ENCODE assay signal across 9 cellular contexts in the genomic region with DNA sequence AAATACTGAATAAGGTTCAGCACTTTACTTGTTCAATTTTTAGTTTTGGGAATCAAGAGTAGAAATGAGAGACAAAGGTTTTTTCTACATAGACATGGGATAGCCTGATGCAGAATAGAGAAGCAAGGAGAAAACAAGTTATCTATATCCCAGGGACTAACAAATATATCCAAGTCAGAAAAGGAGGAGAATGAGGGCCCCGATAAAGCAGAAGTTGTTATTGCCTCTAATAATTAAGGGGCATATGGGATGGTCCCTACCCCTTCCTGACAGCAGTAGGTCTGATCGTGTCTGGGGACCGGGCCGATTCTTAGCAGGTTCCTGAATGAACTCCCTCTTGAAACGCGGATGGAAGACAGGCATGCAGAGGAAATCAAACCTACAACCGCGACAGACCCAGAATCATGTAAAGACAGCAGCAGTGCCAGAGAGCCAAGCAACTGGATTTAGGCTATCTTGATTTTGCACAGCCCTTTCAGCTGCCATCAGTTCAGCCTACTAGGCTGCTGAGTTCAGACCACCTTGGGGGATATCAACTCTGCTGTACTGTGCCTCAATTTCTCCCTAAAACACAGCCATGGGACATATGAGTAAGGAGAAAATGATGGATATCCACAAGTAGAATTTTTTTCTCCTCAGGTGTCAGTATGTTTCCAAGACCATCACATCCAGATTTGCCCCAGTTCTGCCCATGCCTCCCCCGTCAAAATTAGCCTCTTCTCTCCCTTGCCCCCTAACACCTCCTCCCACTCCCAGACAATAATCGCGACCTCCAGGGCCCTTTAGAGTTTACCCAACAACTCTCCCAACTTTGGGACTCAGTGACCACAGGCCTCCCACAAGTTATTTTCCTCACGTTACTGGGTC. TPM values are rescaled to one million over a fixed set of nuclear protein-coding genes. Genes with fewer than 3 reads are reported as not detected.
DNase-seq lines count a peak whose midpoint lies in the region; FAIRE-seq and TF ChIP-seq lines count a peak whose summit lies in the region.
"Had no signal": no experiment of that assay in that cellular context is flagged by ENCODE, and none has a peak within 500 bp of the region (broad histone marks: within the 10 kb centered on the region; RNA-seq: fewer than 3 reads in every experiment).

No MANE protein-coding gene starts in this region.

- no peak for TF ChIP-seq CTCF in GM06990 (IDR thresholded peaks at IDR 0.05; ENCODE audit: insufficient read depth, low read length, poor library complexity, severe bottlenecking)
- TF ChIP-seq CTCF in OCI-LY7 (conservative IDR thresholded peaks at IDR 0.05; ENCODE audit: low read length), result no peak
- TF ChIP-seq CTCF in esophagus muscularis mucosa (IDR thresholded peaks at IDR 0.05), result no peak
- TF ChIP-seq CTCF in prostate gland (IDR thresholded peaks at IDR 0.05), result no peak

- peak overlapping the region; percentile 76 for H3K4me2 ChIP-seq in OCI-LY7 (ENCODE audit: low read length)

- H3K4me3 Mint-ChIP-seq in activated T-helper 1 cell treated with anti-CD3 and anti-CD28 coated beads, Interleukin-12 subunit alpha, Interleukin-12 subunit beta, Interleukin-2, Interleukin-4 antibody, amounts not matched to agents 30 ng/mL and 10 ng/mL and 1 ng/mL, durations not matched to agents 14 hours and 24 hours and 36 hours, result no peak overlapping the region
- H3K4me3 Mint-ChIP-seq: T-helper 1 cell treated with Interleukin-12 subunit alpha and Interleukin-12 subunit beta and Interleukin-4 antibody, amounts not matched to agents 30 μg/mL and 1 μg/mL, for 36 hours had no signal

- H3K9me2 ChIP-seq in OCI-LY7 (ENCODE audit: insufficient read depth, low read length), result no peaks in the 10 kb centered on the region

- no peak for TF ChIP-seq EP300 in esophagus muscularis mucosa (IDR thresholded peaks at IDR 0.05)

- H3K4me1 ChIP-seq in OCI-LY7 (ENCODE audit: insufficient read depth, low read length, poor library complexity, severe bottlenecking), result peaks cover 32% of the 10 kb centered on the region
- H3K4me1 ChIP-seq in esophagus muscularis mucosa, result peaks cover 13 to 33% (median 31%) of the 10 kb centered on the region in 4 donors
- H3K4me1 ChIP-seq in prostate gland (replicated peaks), result peaks cover 12% of the 10 kb centered on the region

- no peaks in the 10 kb centered on the region for H3K9me3 ChIP-seq in OCI-LY7 (ENCODE audit: low read length)
- H3K9me3 ChIP-seq in esophagus muscularis mucosa, result no peaks in the 10 kb centered on the region
- no peaks in the 10 kb centered on the region for H3K9me3 ChIP-seq in prostate gland

- no peaks in the 10 kb centered on the region for H3K9me3 Mint-ChIP-seq in activated T-helper 1 cell treated with anti-CD3 and anti-CD28 coated beads, Interleukin-12 subunit alpha, Interleukin-12 subunit beta, Interleukin-2, Interleukin-4 antibody, amounts not matched to agents 30 ng/mL and 10 ng/mL and 1 ng/mL, durations not matched to agents 14 hours and 24 hours and 36 hours
- H3K9me3 Mint-ChIP-seq: T-helper 1 cell treated with Interleukin-12 subunit alpha and Interleukin-12 subunit beta and Interleukin-4 antibody, amounts not matched to agents 30 μg/mL and 1 μg/mL, for 36 hours had no signal

- no peaks in the 10 kb centered on the region for H3K27me3 Mint-ChIP-seq in activated T-helper 1 cell treated with anti-CD3 and anti-CD28 coated beads, Interleukin-12 subunit alpha, Interleukin-12 subunit beta, Interleukin-2, Interleukin-4 antibody, amounts not matched to agents 30 ng/mL and 10 ng/mL and 1 ng/mL, durations not matched to agents 14 hours and 24 hours and 36 hours (ENCODE audit: insufficient read depth)

- peak overlapping the region; percentile 70 for H3K27ac ChIP-seq in OCI-LY7 (ENCODE audit: low read depth, low read length, poor library complexity, severe bottlenecking)
- H3K27ac ChIP-seq in esophagus muscularis mucosa (replicated peaks in 1 of 4), result peak overlapping the region; percentile 89 to 96 (median 92)
- H3K27ac ChIP-seq in prostate gland, result peak overlapping the region; percentile 86 to 93

- peak overlapping the region; percentile 59 for H2AFZ ChIP-seq in OCI-LY7 (ENCODE audit: low read length)

- TSS peak; percentile 54 for BruUV-seq in OCI-LY7 (replicated peaks; lab: Mats Ljungman, UMichigan)

- peaks cover 32% of the 10 kb centered on the region for H3K4me1 Mint-ChIP-seq in activated T-helper 1 cell treated with anti-CD3 and anti-CD28 coated beads, Interleukin-12 subunit alpha, Interleukin-12 subunit beta, Interleukin-2, Interleukin-4 antibody, amounts not matched to agents 30 ng/mL and 10 ng/mL and 1 ng/mL, durations not matched to agents 14 hours and 24 hours and 36 hours (ENCODE audit: low read depth)

- WGBS in esophagus muscularis mucosa, result 17% methylated on average over 12 of the region's 12 CpGs
- WGBS in prostate gland, result 14% methylated on average over 12 of the region's 12 CpGs

- CTCF ChIA-PET in OCI-LY7 (lab: Charles Lee; ENCODE audit: unreplicated experiment), result interaction anchor here (0.6 to 1.8 kb wide), 3 partner anchors 11 to 151 kb away, joined by 3 to 8 read pairs (median 5); partner anchors contain the start of gene HAUS4

- POLR2A ChIA-PET in OCI-LY7 (lab: Charles Lee), result interaction anchor here (0.6 to 5.5 kb wide), 11 partner anchors 11 to 373 kb away, joined by 3 to 61 read pairs (median 7); partner anchors contain the start of genes HAUS4 and RBM23

- no peak overlapping the region for H3K27ac Mint-ChIP-seq in activated T-helper 1 cell treated with anti-CD3 and anti-CD28 coated beads, Interleukin-12 subunit alpha, Interleukin-12 subunit beta, Interleukin-2, Interleukin-4 antibody, amounts not matched to agents 30 ng/mL and 10 ng/mL and 1 ng/mL, durations not matched to agents 14 hours and 24 hours and 36 hours
- H3K27ac Mint-ChIP-seq: T-helper 1 cell treated with Interleukin-12 subunit alpha and Interleukin-12 subunit beta and Interleukin-4 antibody, amounts not matched to agents 30 μg/mL and 1 μg/mL, for 36 hours had no signal

- peaks cover 32% of the 10 kb centered on the region for H3K36me3 Mint-ChIP-seq in activated T-helper 1 cell treated with anti-CD3 and anti-CD28 coated beads, Interleukin-12 subunit alpha, Interleukin-12 subunit beta, Interleukin-2, Interleukin-4 antibody, amounts not matched to agents 30 ng/mL and 10 ng/mL and 1 ng/mL, durations not matched to agents 14 hours and 24 hours and 36 hours (ENCODE audit: low read depth)

- intact Hi-C loops in OCI-LY7 (cut with micrococcal nuclease; ENCODE audit: unreplicated experiment) (loop anchor here (1.0 to 2.0 kb wide), 3 partner anchors 28 to 78 kb away; no protein-coding TSS in a partner anchor), esophagus muscularis mucosa (cut with DNase I) (loop anchor here (10.0 kb wide), 1 partner anchor 386 kb away; no protein-coding TSS in a partner anchor), prostate gland (cut with DNase I) (no loop called here)
- intact Hi-C loops in activated T-helper 1 cell treated with anti-CD3 and anti-CD28 coated beads, Interleukin-12 subunit alpha, Interleukin-12 subunit beta, Interleukin-2, Interleukin-4 antibody, amounts not matched to agents 30 ng/mL and 10 ng/mL and 1 ng/mL, durations not matched to agents 14 hours and 24 hours and 36 hours (cut with micrococcal nuclease), result loop anchor here (1.0 kb wide), 10 partner anchors 9 to 1472 kb away; partner anchors contain the start of genes ACIN1, C14orf119, CHD8 and HAUS4

- peaks cover 36% of the 10 kb centered on the region for H3K79me2 ChIP-seq in OCI-LY7 (ENCODE audit: insufficient read depth, low read depth, low read length)

- H3K4me3 ChIP-seq in GM06990 (replicated peaks; ENCODE audit: low read depth, low read length) (peak overlapping the region; percentile 91), OCI-LY7 (ENCODE audit: low read depth, low read length, poor library complexity, severe bottlenecking) (peak overlapping the region; percentile 91), esophagus muscularis mucosa (peak overlapping the region; percentile 78 to 93 (median 86)), prostate gland (peak overlapping the region; percentile 83 to 96)

- TF ChIP-seq POLR2A in esophagus muscularis mucosa (IDR thresholded peaks at IDR 0.05; ENCODE audit: low read depth), result no peak
- TF ChIP-seq POLR2A in prostate gland (IDR thresholded peaks at IDR 0.05), result no peak

- H3K27me3 ChIP-seq in GM06990 (replicated peaks; ENCODE audit: control insufficient read depth, insufficient read depth, low read length) (no peaks in the 10 kb centered on the region), esophagus muscularis mucosa (no peaks in the 10 kb centered on the region), prostate gland (replicated peaks; ENCODE audit: insufficient read depth) (no peaks in the 10 kb centered on the region)

- DNase-seq in GM06990 (ENCODE audit: extremely low read depth, insufficient read length), result no peak
- DNase-seq in OCI-LY7 (ENCODE audit: low spot score), result peak; percentile 38
- no peak for DNase-seq in esophagus muscularis mucosa (ENCODE audit: extremely low spot score)
- DNase-seq in prostate gland (ENCODE audit: low spot score), result no peak
- DNase-seq in NCI-H1436 (lab: John Stamatoyannopoulos, UW), result no peak
- DNase-seq in activated T-helper 1 cell treated with anti-CD3 and anti-CD28 coated beads, Interleukin-12 subunit alpha, Interleukin-12 subunit beta, Interleukin-2, Interleukin-4 antibody, amounts not matched to agents 30 ng/mL and 10 ng/mL and 1 ng/mL, durations not matched to agents 14 hours and 24 hours and 36 hours (ENCODE audit: low spot score), result no peak
- DNase-seq in urothelium cell line (ENCODE audit: low spot score), result no peak
- DNase-seq in ureter (ENCODE audit: low spot score), result no peak

- FAIRE-seq in urothelium cell line (lab: Jason Lieb, UNC), result no peak

- H4K20me1 ChIP-seq in OCI-LY7 (ENCODE audit: insufficient read depth, low read length), result no peaks in the 10 kb centered on the region

- peaks cover 14% of the 10 kb centered on the region for H3K36me3 ChIP-seq in GM06990 (ENCODE audit: control insufficient read depth, insufficient read depth, low read length)
- H3K36me3 ChIP-seq in OCI-LY7 (ENCODE audit: insufficient read depth, low read length), result peaks cover 45% of the 10 kb centered on the region
- H3K36me3 ChIP-seq in esophagus muscularis mucosa, result peaks cover 19 to 41% (median 31%) of the 10 kb centered on the region in 4 donors
- H3K36me3 ChIP-seq in prostate gland, result peaks cover 0 to 11% of the 10 kb centered on the region in 2 donors

RNA-seq across cellular contexts. Expression of gene PRMT5, which starts 0.7 kb away (rescaled TPM):
- 82.2 and 93.1 TPM in 2 replicates for total RNA-seq in OCI-LY7 (2014; rRNA removed; shearing (Covaris generic))
- total RNA-seq in OCI-LY7 (2022), result 124 and 135 TPM in 2 replicates
- total RNA-seq in esophagus muscularis mucosa, result 10 to 100 TPM; 35.5 to 51.0 (median 44.8) TPM
- 10 to 100 TPM; 65.0 to 71.0 TPM for total RNA-seq in prostate gland
- total RNA-seq in activated T-helper 1 cell treated with anti-CD3 and anti-CD28 coated beads, Interleukin-12 subunit alpha, Interleukin-12 subunit beta, Interleukin-2, Interleukin-4 antibody, amounts not matched to agents 30 ng/mL and 10 ng/mL and 1 ng/mL, durations not matched to agents 14 hours and 24 hours and 36 hours, result 174 and 180 TPM in 2 replicates
- total RNA-seq in ureter, result 80.9 TPM

RNA-seq across cellular contexts. Expression of gene RBM23, which starts 9.5 kb away (rescaled TPM):
- 81.0 and 106 TPM in 2 replicates for total RNA-seq in OCI-LY7 (2014; rRNA removed; shearing (Covaris generic))
- total RNA-seq in OCI-LY7 (2022) (90.1 and 91.0 TPM in 2 replicates), esophagus muscularis mucosa (100 to 1,000 TPM in 2 of 4 donors, 10 to 100 TPM in 2; 52.7 to 229 (median 102) TPM), prostate gland (100 to 1,000 TPM; 170 to 463 TPM), ureter (84.4 TPM)
- total RNA-seq in activated T-helper 1 cell treated with anti-CD3 and anti-CD28 coated beads, Interleukin-12 subunit alpha, Interleukin-12 subunit beta, Interleukin-2, Interleukin-4 antibody, amounts not matched to agents 30 ng/mL and 10 ng/mL and 1 ng/mL, durations not matched to agents 14 hours and 24 hours and 36 hours, result 86.4 and 90.5 TPM in 2 replicates

RNA-seq across cellular contexts. Expression of gene HAUS4, which starts 28.4 kb away (rescaled TPM):
- total RNA-seq in OCI-LY7 (2014; rRNA removed; shearing (Covaris generic)), result 105 and 126 TPM in 2 replicates
- 96.7 and 103 TPM in 2 replicates for total RNA-seq in OCI-LY7 (2022)
- 10 to 100 TPM; 31.7 to 46.8 (median 39.1) TPM for total RNA-seq in esophagus muscularis mucosa
- total RNA-seq in prostate gland, result 10 to 100 TPM; 39.8 to 53.3 TPM
- total RNA-seq in activated T-helper 1 cell treated with anti-CD3 and anti-CD28 coated beads, Interleukin-12 subunit alpha, Interleukin-12 subunit beta, Interleukin-2, Interleukin-4 antibody, amounts not matched to agents 30 ng/mL and 10 ng/mL and 1 ng/mL, durations not matched to agents 14 hours and 24 hours and 36 hours, result 52.4 and 56.4 TPM in 2 replicates
- 29.2 TPM for total RNA-seq in ureter

RNA-seq across cellular contexts. Expression of gene REM2, which starts 45.4 kb away (rescaled TPM):
- 1.1 and 5.7 TPM in 2 replicates for total RNA-seq in OCI-LY7 (2014; rRNA removed; shearing (Covaris generic))
- total RNA-seq in OCI-LY7 (2022) (1.5 and 2.1 TPM in 2 replicates), esophagus muscularis mucosa (under 1 TPM; 0.26 to 0.66 (median 0.38) TPM), prostate gland (1 to 10 TPM in 1 of 2 donors, under 1 TPM in 1; 0.62 to 1.0 TPM), ureter (0.18 TPM)
- 0.39 TPM in 1 of 2 replicates, not detected in the other for total RNA-seq in activated T-helper 1 cell treated with anti-CD3 and anti-CD28 coated beads, Interleukin-12 subunit alpha, Interleukin-12 subunit beta, Interleukin-2, Interleukin-4 antibody, amounts not matched to agents 30 ng/mL and 10 ng/mL and 1 ng/mL, durations not matched to agents 14 hours and 24 hours and 36 hours

RNA-seq across cellular contexts. Expression of gene AJUBA, which starts 53.9 kb away (rescaled TPM):
- 0.13 and 0.22 TPM in 2 replicates for total RNA-seq in OCI-LY7 (2014; rRNA removed; shearing (Covaris generic))
- total RNA-seq in OCI-LY7 (2022) (0.37 and 0.88 TPM in 2 replicates), esophagus muscularis mucosa (10 to 100 TPM in 3 of 4 donors, 1 to 10 TPM in 1; 7.0 to 32.5 (median 17.9) TPM), prostate gland (10 to 100 TPM; 21.0 to 27.9 TPM), ureter (39.9 TPM)
- total RNA-seq in activated T-helper 1 cell treated with anti-CD3 and anti-CD28 coated beads, Interleukin-12 subunit alpha, Interleukin-12 subunit beta, Interleukin-2, Interleukin-4 antibody, amounts not matched to agents 30 ng/mL and 10 ng/mL and 1 ng/mL, durations not matched to agents 14 hours and 24 hours and 36 hours, result 1.8 and 2.7 TPM in 2 replicates
